ENCODE assay signal across 1 cellular context in the genomic region with DNA sequence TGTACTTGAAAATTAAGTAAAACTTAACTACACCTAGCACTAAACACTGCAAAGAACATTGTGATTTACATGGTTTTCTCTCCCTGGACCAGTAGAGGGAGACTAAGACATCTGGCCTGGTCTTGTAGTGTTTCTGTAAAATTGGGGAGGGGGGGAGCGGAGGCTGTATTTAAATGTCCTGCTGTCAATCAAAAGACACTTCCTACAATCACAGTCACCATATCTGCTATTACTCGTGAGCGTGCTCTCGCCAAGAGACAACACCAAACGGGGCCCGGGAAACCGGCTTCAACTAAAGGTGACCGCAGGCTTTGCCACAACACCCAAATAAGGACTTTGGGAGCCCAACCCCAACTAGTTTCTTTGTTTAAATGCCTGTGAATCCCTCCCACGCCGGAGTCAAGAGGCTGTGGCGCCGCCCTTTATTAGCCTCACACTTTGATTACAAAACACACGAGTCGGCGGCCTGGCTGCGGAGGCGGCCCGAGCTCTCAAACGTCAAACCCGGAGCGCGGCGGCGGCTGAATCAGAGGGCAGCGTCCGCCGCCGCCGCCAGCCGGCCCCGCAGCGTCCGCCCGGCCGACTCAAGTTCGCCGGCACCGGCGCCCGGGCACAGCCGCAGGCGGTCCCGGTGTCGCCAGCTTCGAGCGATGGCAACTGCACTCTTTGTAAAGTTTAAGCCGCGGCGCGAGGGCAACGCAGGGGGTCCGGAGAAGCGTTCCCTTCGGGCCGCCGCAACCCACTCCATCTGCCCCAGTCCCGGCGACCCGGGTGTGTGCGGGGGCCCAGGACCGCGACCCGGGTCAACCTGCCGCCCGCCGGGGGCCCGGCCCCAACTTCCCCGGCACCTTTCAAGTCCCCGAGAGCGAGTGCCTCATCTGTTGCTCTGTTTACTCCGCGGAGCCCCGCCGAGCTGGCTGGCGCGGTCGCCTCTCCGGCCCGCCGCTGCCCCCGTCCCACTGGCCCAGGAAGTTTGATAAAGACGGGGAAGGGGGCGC.
A peak's percentile ranks its signal among the peaks of the same experiment; 100 is the strongest.
TF ChIP-seq lines count a peak whose summit lies in the region.

No MANE protein-coding gene starts in this region.

TF ChIP-seq in K562, 482 proteins besides CTCF, POLR2A, EP300 and RAD21 (continued from another document):
- TF ChIP-seq ELF4 (CRISPR knock-in tag; IDR thresholded peaks at IDR 0.05) (peak; percentile 82; the same call in 1 of the 2 replicates), CHD2 (IDR thresholded peaks at IDR 0.05; ENCODE audit: low read depth, low read length) (0 out of 2 replicates have a peak, but pooled peaks have one; percentile 16), BRD4 (IDR thresholded peaks at IDR 0.05) (no peak), KDM5B (IDR thresholded peaks at IDR 0.05; ENCODE audit: insufficient replicate concordance, low read depth, low read length) (peak; percentile 88), ESRRA (IDR thresholded peaks at IDR 0.05; ENCODE audit: borderline replicate concordance, low read depth) (peak; percentile 84), HNRNPH1 (optimal IDR thresholded peaks at IDR 0.05; ENCODE audit: low read depth, low read length) (no peak), POLR2G (IDR thresholded peaks at IDR 0.05; ENCODE audit: low read depth, low read length) (peak; percentile 93), ZNF445 (CRISPR knock-in tag; IDR thresholded peaks at IDR 0.05; ENCODE audit: low read depth) (no peak), GATAD2B (IDR thresholded peaks at IDR 0.05; ENCODE audit: borderline replicate concordance) (peak; percentile 37), ZC3H4 (CRISPR knock-in tag; IDR thresholded peaks at IDR 0.05; ENCODE audit: borderline replicate concordance) (peak; percentile 95; the same call in 1 of the 2 replicates), MYBL2 (IDR thresholded peaks at IDR 0.05; ENCODE audit: low read depth) (no peak; the same call in 1 of the 2 replicates), MYBL2 (CRISPR knock-in tag; IDR thresholded peaks at IDR 0.05; ENCODE audit: borderline replicate concordance) (no peak)
